28 cellular contexts compared by ENCODE assay signal in genomic region chr11:11465280-11465679, GRCh38.
"Had no signal": no experiment of that assay in that cellular context is flagged by ENCODE, and none has a peak within 500 bp of the region (broad histone marks: within the 10 kb centered on the region; RNA-seq: fewer than 3 reads in every experiment).

No MANE protein-coding gene starts in this region.

- H3K27me3 Mint-ChIP-seq: activated CD4-positive, alpha-beta T cell treated with anti-CD3 and anti-CD28 coated beads, Interleukin-2, amount 10 ng/mL, durations not matched to agents 7 days and 5 days; activated naive CD8-positive, alpha-beta T cell; activated T-cell treated with anti-CD3 and anti-CD28 coated beads, Interleukin-2, amount 50 U/mL, for 24 hours had no signal

- ATAC-seq: activated T-cell treated with anti-CD3 and anti-CD28 coated beads, Interleukin-2, amount 50 U/mL, for 72 hours; T-helper 17 cell had no signal

- H3K36me3 Mint-ChIP-seq: activated naive CD8-positive, alpha-beta T cell; brain had no signal

- H3K27ac Mint-ChIP-seq: activated CD4-positive, alpha-beta memory T cell treated with anti-CD3 and anti-CD28 coated beads, Interleukin-2, amount 10 ng/mL, durations not matched to agents 7 days and 5 days; activated CD4-positive, alpha-beta T cell treated with anti-CD3 and anti-CD28 coated beads, Interleukin-2, amount 10 ng/mL, durations not matched to agents 7 days and 5 days; activated naive CD8-positive, alpha-beta T cell; activated T-cell treated with anti-CD3 and anti-CD28 coated beads, Interleukin-2, amount 50 U/mL, for 24 hours; activated T-cell treated with anti-CD3 and anti-CD28 coated beads, Interleukin-2, amount 50 U/mL, for 72 hours; T-helper 17 cell; T-helper 2 cell treated with Interferon-gamma antibody and Interleukin-4, amounts not matched to agents 5 μg/mL and 100 μg/mL, for 36 hours had no signal

- DNase-seq: activated CD4-positive, alpha-beta memory T cell treated with anti-CD3 and anti-CD28 coated beads, Interleukin-2, amount 10 ng/mL, durations not matched to agents 7 days and 5 days; activated CD4-positive, alpha-beta T cell treated with anti-CD3 and anti-CD28 coated beads for 1 hour; activated CD4-positive, alpha-beta T cell treated with anti-CD3 and anti-CD28 coated beads for 4 hours; activated CD4-positive, alpha-beta T cell treated with anti-CD3 and anti-CD28 coated beads, Interleukin-2, amount 10 ng/mL, durations not matched to agents 7 days and 5 days; activated CD4-positive, alpha-beta T cell treated with anti-CD3 and anti-CD28 coated beads, Interleukin-2, amount 50 U/mL, for 4 hours; activated CD8-positive, alpha-beta memory T cell treated with anti-CD3 and anti-CD28 coated beads, Interleukin-2, amount 50 U/mL, for 48 hours; activated effector memory CD4-positive, alpha-beta T cell treated with Interleukin-2 at 50 U/mL for 16 hours; activated gamma-delta T cell treated with Interleukin-2 at 50 U/mL for 16 hours; activated naive CD4-positive, alpha-beta T cell treated with anti-CD3 and anti-CD28 coated beads, Interleukin-2, amount 50 U/mL, for 16 hours; activated naive CD4-positive, alpha-beta T cell treated with Interleukin-2 at 50 U/mL for 16 hours; activated T-cell treated with anti-CD3 and anti-CD28 coated beads for 4 hours; activated T-cell treated with anti-CD3 and anti-CD28 coated beads, Interleukin-2, amount 50 U/mL, for 24 hours; activated T-cell treated with anti-CD3 and anti-CD28 coated beads, Interleukin-2, amount 50 U/mL, for 72 hours; central memory CD4-positive, alpha-beta T cell; cerebellar nuclear complex; colonic mucosa; effector CD8-positive, alpha-beta T cell; esophagus squamous epithelium; foreskin melanocyte; head of caudate nucleus; T-helper 1 cell; T-helper 17 cell; T1000 had no signal

- H3K4me1 Mint-ChIP-seq: activated CD4-positive, alpha-beta memory T cell treated with anti-CD3 and anti-CD28 coated beads, Interleukin-2, amount 10 ng/mL, durations not matched to agents 7 days and 5 days; activated CD4-positive, alpha-beta T cell treated with anti-CD3 and anti-CD28 coated beads, Interleukin-2, amount 10 ng/mL, durations not matched to agents 7 days and 5 days had no signal

- FAIRE-seq: endometrium, endothelial cell of umbilical vein had no signal

- H3K9me3 Mint-ChIP-seq: activated CD4-positive, alpha-beta memory T cell treated with anti-CD3 and anti-CD28 coated beads, Interleukin-2, amount 10 ng/mL, durations not matched to agents 7 days and 5 days; activated CD4-positive, alpha-beta T cell treated with anti-CD3 and anti-CD28 coated beads, Interleukin-2, amount 10 ng/mL, durations not matched to agents 7 days and 5 days; activated T-cell treated with anti-CD3 and anti-CD28 coated beads, Interleukin-2, amount 50 U/mL, for 24 hours; activated T-cell treated with anti-CD3 and anti-CD28 coated beads, Interleukin-2, amount 50 U/mL, for 72 hours; T-helper 2 cell treated with Interferon-gamma antibody and Interleukin-4, amounts not matched to agents 5 μg/mL and 100 μg/mL, for 36 hours had no signal

- H3K4me3 Mint-ChIP-seq: activated CD4-positive, alpha-beta memory T cell treated with anti-CD3 and anti-CD28 coated beads, Interleukin-2, amount 10 ng/mL, durations not matched to agents 7 days and 5 days; activated CD4-positive, alpha-beta T cell treated with anti-CD3 and anti-CD28 coated beads, Interleukin-2, amount 10 ng/mL, durations not matched to agents 7 days and 5 days; activated naive CD8-positive, alpha-beta T cell; activated T-cell treated with anti-CD3 and anti-CD28 coated beads, Interleukin-2, amount 50 U/mL, for 24 hours; activated T-cell treated with anti-CD3 and anti-CD28 coated beads, Interleukin-2, amount 50 U/mL, for 72 hours; brain; T-helper 17 cell; T-helper 2 cell treated with Interferon-gamma antibody and Interleukin-4, amounts not matched to agents 5 μg/mL and 100 μg/mL, for 36 hours had no signal
